In genomic region chr19:20247016-20247683, GRCh38 we compare ENCODE assay signal across 8 cellular contexts.
DNase-seq lines count a peak whose midpoint lies in the region; ATAC-seq and TF ChIP-seq lines count a peak whose summit lies in the region.

No MANE protein-coding gene starts in this region.

- H4K20me1 ChIP-seq in hepatocyte (ENCODE audit: insufficient read depth, poor library complexity, severe bottlenecking): no peaks in the 10 kb centered on the region

- H3K9me3 ChIP-seq in cardiac muscle cell (ENCODE audit: low read depth) (no peaks in the 10 kb centered on the region), right atrium auricular region (no peaks in the 10 kb centered on the region), hepatocyte (ENCODE audit: low read depth) (no peaks in the 10 kb centered on the region)

- ATAC-seq in GM19351 (IDR thresholded peaks at IDR 0.05; ENCODE audit: unreplicated experiment): no peak

- 37% methylated on average over 10 of the region's 10 CpGs for WGBS in hepatocyte (ENCODE audit: low lambda C conversion rate, missing lambda C conversion rate)

- H3K27me3 Mint-ChIP-seq in activated CD4-positive, alpha-beta memory T cell treated with anti-CD3 and anti-CD28 coated beads for 36 hours: no peaks in the 10 kb centered on the region

- H3K27ac Mint-ChIP-seq in activated CD4-positive, alpha-beta memory T cell treated with anti-CD3 and anti-CD28 coated beads for 36 hours: no peak overlapping the region

- H3K4me3 ChIP-seq in cardiac muscle cell (no peak overlapping the region), right atrium auricular region (no peak overlapping the region), hepatocyte (no peak overlapping the region)

- H3K27me3 ChIP-seq in cardiac muscle cell: peaks cover 18% of the 10 kb centered on the region
- H3K27me3 ChIP-seq in right atrium auricular region: no peaks in the 10 kb centered on the region
- H3K27me3 ChIP-seq in hepatocyte: no peaks in the 10 kb centered on the region

- no peaks in the 10 kb centered on the region for H3K9me2 ChIP-seq in hepatocyte (replicated peaks; ENCODE audit: insufficient read depth)

- H3K36me3 Mint-ChIP-seq in activated CD4-positive, alpha-beta memory T cell treated with anti-CD3 and anti-CD28 coated beads for 36 hours: peaks cover 2% of the 10 kb centered on the region

- CTCF ChIA-PET in activated CD4-positive, alpha-beta memory T cell treated with anti-CD3 and anti-CD28 coated beads for 36 hours (lab: Charles Lee): interaction anchor here (0.7 to 1.3 kb wide), 6 partner anchors 9 to 753 kb away, joined by 3 to 6 read pairs (median 4); partner anchors contain the start of gene ZNF85

- H3K4me1 ChIP-seq in cardiac muscle cell (ENCODE audit: low read depth) (peaks cover 5% of the 10 kb centered on the region), right atrium auricular region (no peaks in the 10 kb centered on the region), hepatocyte (ENCODE audit: insufficient read depth) (no peaks in the 10 kb centered on the region)

- H3K27ac ChIP-seq in cardiac muscle cell: no peak overlapping the region
- no peak overlapping the region for H3K27ac ChIP-seq in right atrium auricular region
- H3K27ac ChIP-seq in hepatocyte: peak overlapping the region; percentile 46

- H3K4me2 ChIP-seq in hepatocyte: no peak overlapping the region

- no peak overlapping the region for H2AFZ ChIP-seq in hepatocyte

- H3K9me3 Mint-ChIP-seq in activated CD4-positive, alpha-beta memory T cell treated with anti-CD3 and anti-CD28 coated beads for 36 hours: no peaks in the 10 kb centered on the region

- TF ChIP-seq CTCF in cardiac muscle cell (IDR thresholded peaks at IDR 0.05; ENCODE audit: low read depth, low read length): peak; percentile 40
- TF ChIP-seq CTCF in right atrium auricular region (IDR thresholded peaks at IDR 0.05): peak in 1 of 2 donors; percentile 33
- peak; percentile 64 for TF ChIP-seq CTCF in hepatocyte (IDR thresholded peaks at IDR 0.05; ENCODE audit: poor library complexity)

- intact Hi-C loops in activated CD4-positive, alpha-beta memory T cell treated with anti-CD3 and anti-CD28 coated beads for 36 hours (cut with micrococcal nuclease): no loop called here

- H3K36me3 ChIP-seq in cardiac muscle cell: no peaks in the 10 kb centered on the region
- no peaks in the 10 kb centered on the region for H3K36me3 ChIP-seq in right atrium auricular region
- H3K36me3 ChIP-seq in hepatocyte (replicated peaks; ENCODE audit: insufficient read depth, low read depth): no peaks in the 10 kb centered on the region

- POLR2A ChIA-PET in activated CD4-positive, alpha-beta memory T cell treated with anti-CD3 and anti-CD28 coated beads for 36 hours (lab: Charles Lee): no interaction called here

- peak; percentile 38 to 59 for DNase-seq in cardiac muscle cell (ENCODE audit: low read depth in 1 of 2, low spot score in 1 of 2)
- no peak for DNase-seq in right atrium auricular region (ENCODE audit: low spot score)
- DNase-seq in activated CD4-positive, alpha-beta memory T cell treated with anti-CD3 and anti-CD28 coated beads for 36 hours: peak; percentile 52
- DNase-seq in hepatocyte (ENCODE audit: low spot score): peak; percentile 58
- peak; percentile 4 to 16 for DNase-seq in stimulated activated CD4-positive, alpha-beta T cell treated with anti-CD3 and anti-CD28 coated beads, Interleukin-4, amount 100 ng/mL, for 48 hours (ENCODE audit: low read depth in 2 of 2)
- no peak for DNase-seq in amniotic stem cell (lab: John Stamatoyannopoulos, UW)
- no peak for DNase-seq in HuH-7.5 (ENCODE audit: low spot score)

- peaks cover 9% of the 10 kb centered on the region for H3K4me1 Mint-ChIP-seq in activated CD4-positive, alpha-beta memory T cell treated with anti-CD3 and anti-CD28 coated beads for 36 hours (ENCODE audit: low read depth)

- no peaks in the 10 kb centered on the region for H3K79me2 ChIP-seq in hepatocyte

- no peak overlapping the region for H3K4me3 Mint-ChIP-seq in activated CD4-positive, alpha-beta memory T cell treated with anti-CD3 and anti-CD28 coated beads for 36 hours

Comparison
In these comparisons a context has a peak if more than half of its experiments do, and no peak if none do; other contexts are left out.
1. DNase-seq: peak in cardiac muscle cell (2 of 2), activated CD4-positive, alpha-beta memory T cell treated with anti-CD3 and anti-CD28 coated beads for 36 hours (single experiment), hepatocyte (single experiment) and stimulated activated CD4-positive, alpha-beta T cell treated with anti-CD3 and anti-CD28 coated beads, Interleukin-4, amount 100 ng/mL, for 48 hours (2 of 2); none in right atrium auricular region (single experiment), amniotic stem cell (single experiment) and HuH-7.5 (single experiment).